23 cellular contexts compared by ENCODE assay signal in the genomic region with DNA sequence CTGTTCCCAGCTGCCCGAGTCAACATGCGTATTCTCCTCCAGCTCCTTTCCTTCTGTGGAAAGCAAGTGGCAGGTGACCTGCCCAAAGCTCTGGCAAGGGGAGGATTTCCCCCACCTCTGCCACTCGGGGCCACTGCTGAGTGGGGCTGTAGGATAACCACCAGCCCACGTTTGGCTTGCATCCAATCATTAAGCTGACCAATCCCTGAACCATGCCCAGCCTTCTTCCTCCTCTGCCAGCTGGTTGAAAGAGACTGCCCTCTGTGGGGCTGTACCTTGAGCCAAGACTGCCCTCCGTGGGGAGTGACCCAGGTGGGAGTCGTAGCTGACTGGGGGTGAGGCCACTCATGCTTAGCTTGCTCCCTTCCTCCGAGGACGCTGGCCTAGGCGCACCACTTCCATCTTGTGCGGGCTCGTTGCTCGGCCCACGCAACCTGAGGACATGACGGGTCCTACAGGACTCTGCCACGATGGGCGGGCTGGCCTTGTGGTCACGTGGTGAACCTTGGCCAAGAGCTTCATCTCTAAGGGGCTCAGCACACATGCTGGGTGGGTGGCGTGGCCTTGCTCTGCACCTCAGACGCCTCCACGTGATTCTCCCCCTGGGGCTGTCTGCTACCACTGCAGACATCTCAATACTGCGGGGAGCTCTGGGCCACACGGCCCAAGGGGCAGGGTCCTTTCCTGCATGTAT.
DNase-seq lines count a peak whose midpoint lies in the region; ATAC-seq and TF ChIP-seq lines count a peak whose summit lies in the region.
"Had no signal": no experiment of that assay in that cellular context is flagged by ENCODE, and none has a peak within 500 bp of the region (broad histone marks: within the 10 kb centered on the region; RNA-seq: fewer than 3 reads in every experiment).

No MANE protein-coding gene starts in this region.

- H3K9me3 ChIP-seq in right atrium auricular region: peaks cover 11 to 19% of the 10 kb centered on the region in 2 donors
- peaks cover 7% of the 10 kb centered on the region for H3K9me3 ChIP-seq in neutrophil
- peaks cover 3% of the 10 kb centered on the region for H3K9me3 ChIP-seq in vagina

- ATAC-seq in left cardiac atrium (no peak), activated B cell treated with CpG ODN at 0.5 μM for 24 hours (ENCODE audit: low read depth) (no peak), HG02763 (IDR thresholded peaks at IDR 0.05; ENCODE audit: unreplicated experiment) (no peak)
- ATAC-seq: activated T-cell treated with anti-CD3 and anti-CD28 coated beads, Interleukin-2, amount 50 U/mL, for 4 hours; HCT116; heart right ventricle; naive thymus-derived CD4-positive, alpha-beta T cell; T-helper 17 cell had no signal

- DNase-seq in right atrium auricular region (ENCODE audit: low spot score) (peak; percentile 49), left cardiac atrium (no peak), activated B cell treated with CpG ODN at 0.5 μM for 24 hours (no peak), vagina (ENCODE audit: extremely low spot score in 2 of 2) (peak; percentile 56 to 85), NCI-H2196 treated with DMSO at 0.1 percent for 48 hours (lab: John Stamatoyannopoulos, UW; ENCODE audit: unreplicated experiment) (no peak), medulla oblongata (ENCODE audit: extremely low spot score) (no peak)
- DNase-seq: activated CD4-positive, alpha-beta T cell treated with anti-CD3 and anti-CD28 coated beads, Interleukin-2, amount 50 U/mL, for 48 hours; activated T-cell treated with anti-CD3 and anti-CD28 coated beads, Interleukin-2, amount 50 U/mL, for 4 hours; CD4-positive, alpha-beta memory T cell; central memory CD4-positive, alpha-beta T cell; NCI-H1694 treated with DMSO at 0.1 percent for 48 hours; NCI-H2227 treated with DMSO at 0.1 percent for 48 hours; retina; stimulated activated CD4-positive, alpha-beta T cell treated with anti-CD3 and anti-CD28 coated beads, Interleukin-4, amount 100 ng/mL, for 1 hour; stimulated activated naive CD4-positive, alpha-beta T cell; T-helper 17 cell; WERI-Rb-1 had no signal

- no peak overlapping the region for H3K4me3 Mint-ChIP-seq in activated B cell treated with CpG ODN at 0.5 μM for 24 hours
- H3K4me3 Mint-ChIP-seq: activated naive CD4-positive, alpha-beta T cell treated with anti-CD3 and anti-CD28 coated beads, Interleukin-2, amount 50 U/mL, for 24 hours; activated T-cell treated with anti-CD3 and anti-CD28 coated beads, Interleukin-2, amount 50 U/mL, for 4 hours; naive thymus-derived CD4-positive, alpha-beta T cell; T-helper 17 cell had no signal

- CTCF ChIA-PET in activated B cell treated with CpG ODN at 0.5 μM for 24 hours (lab: Charles Lee): no interaction called here

- H3K4me1 ChIP-seq in right atrium auricular region (peaks cover 0 to 8% of the 10 kb centered on the region in 2 donors), neutrophil (ENCODE audit: control insufficient read depth in 1 of 2, insufficient read depth in 1 of 2, low read depth in 1 of 2, low read length in 1 of 2) (peaks cover 45 to 54% of the 10 kb centered on the region in 2 experiments), vagina (peaks cover 17% of the 10 kb centered on the region)

- POLR2A ChIA-PET in activated B cell treated with CpG ODN at 0.5 μM for 24 hours (lab: Charles Lee): no interaction called here

- no peaks in the 10 kb centered on the region for H3K27me3 Mint-ChIP-seq in activated B cell treated with CpG ODN at 0.5 μM for 24 hours
- H3K27me3 Mint-ChIP-seq: activated naive CD4-positive, alpha-beta T cell treated with anti-CD3 and anti-CD28 coated beads, Interleukin-2, amount 50 U/mL, for 24 hours; CD4-positive, alpha-beta memory T cell; naive thymus-derived CD4-positive, alpha-beta T cell; T-helper 17 cell had no signal

- TF ChIP-seq POLR2A in vagina (IDR thresholded peaks at IDR 0.05): no peak

- H3K27me3 ChIP-seq in right atrium auricular region (no peaks in the 10 kb centered on the region), neutrophil (no peaks in the 10 kb centered on the region), vagina (no peaks in the 10 kb centered on the region)
- H3K27me3 ChIP-seq: heart right ventricle had no signal

- no peaks in the 10 kb centered on the region for H3K36me3 Mint-ChIP-seq in activated B cell treated with CpG ODN at 0.5 μM for 24 hours (ENCODE audit: low read depth)
- H3K36me3 Mint-ChIP-seq: activated naive CD4-positive, alpha-beta T cell treated with anti-CD3 and anti-CD28 coated beads, Interleukin-2, amount 50 U/mL, for 24 hours had no signal

- peak overlapping the region; percentile 18 for H3K27ac Mint-ChIP-seq in activated B cell treated with CpG ODN at 0.5 μM for 24 hours
- H3K27ac Mint-ChIP-seq: activated naive CD4-positive, alpha-beta T cell treated with anti-CD3 and anti-CD28 coated beads, Interleukin-2, amount 50 U/mL, for 24 hours; T-helper 17 cell had no signal

- H3K4me3 ChIP-seq in right atrium auricular region (no peak overlapping the region), neutrophil (ENCODE audit: low read depth in 1 of 2, low read length in 1 of 2) (peak overlapping the region in 1 of 2 experiments; percentile 55), vagina (no peak overlapping the region)
- H3K4me3 ChIP-seq: heart right ventricle had no signal

- intact Hi-C loops in left cardiac atrium (cut with DNase I): no loop called here
- intact Hi-C loops in activated B cell treated with CpG ODN at 0.5 μM for 24 hours (cut with micrococcal nuclease): no loop called here
- intact Hi-C loops in vagina (cut with DNase I): loop anchor here (5.0 kb wide), 1 partner anchor 1841 kb away; no protein-coding TSS in a partner anchor

- H3K9me3 Mint-ChIP-seq in activated B cell treated with CpG ODN at 0.5 μM for 24 hours: peaks cover 2% of the 10 kb centered on the region
- H3K9me3 Mint-ChIP-seq: activated naive CD4-positive, alpha-beta T cell treated with anti-CD3 and anti-CD28 coated beads, Interleukin-2, amount 50 U/mL, for 24 hours had no signal

- TF ChIP-seq CTCF in right atrium auricular region (IDR thresholded peaks at IDR 0.05): no peak
- TF ChIP-seq CTCF in activated B cell treated with CpG ODN at 0.5 μM for 24 hours (IDR thresholded peaks at IDR 0.05): no peak
- no peak for TF ChIP-seq CTCF in neutrophil (IDR thresholded peaks at IDR 0.05)
- TF ChIP-seq CTCF in vagina (IDR thresholded peaks at IDR 0.05): no peak

- H3K36me3 ChIP-seq in right atrium auricular region (no peaks in the 10 kb centered on the region), neutrophil (no peaks in the 10 kb centered on the region), vagina (no peaks in the 10 kb centered on the region)
- H3K36me3 ChIP-seq: heart right ventricle, WERI-Rb-1 had no signal

- H3K27ac ChIP-seq in right atrium auricular region: no peak overlapping the region
- peak overlapping the region; percentile 99 for H3K27ac ChIP-seq in neutrophil
- no peak overlapping the region for H3K27ac ChIP-seq in vagina
- H3K27ac ChIP-seq: WERI-Rb-1 had no signal

- H3K4me1 Mint-ChIP-seq in activated B cell treated with CpG ODN at 0.5 μM for 24 hours: peaks cover 38% of the 10 kb centered on the region

Comparison
In these comparisons a context has a peak if more than half of its experiments do, and no peak if none do; other contexts are left out.
1. DNase-seq: peak in right atrium auricular region (single experiment) and vagina (2 of 2); none in left cardiac atrium (single experiment), activated B cell treated with CpG ODN at 0.5 μM for 24 hours (single experiment), NCI-H2196 treated with DMSO at 0.1 percent for 48 hours (single experiment) and medulla oblongata (single experiment).